1 cellular context compared by ENCODE assay signal in genomic region chr17:68061512-68062313, GRCh38.
TF ChIP-seq lines count a peak whose summit lies in the region.

No MANE protein-coding gene starts in this region.

TF ChIP-seq in HepG2, 621 proteins besides CTCF, POLR2A, EP300 and RAD21 (continued from another document and continues in another):
- TF ChIP-seq MLXIP (CRISPR knock-in tag; IDR thresholded peaks at IDR 0.05; ENCODE audit: borderline replicate concordance), result no peak
- no peak for TF ChIP-seq ZNF33B (CRISPR knock-in tag; IDR thresholded peaks at IDR 0.05)
- TF ChIP-seq GTF3A (CRISPR knock-in tag; conservative IDR thresholded peaks at IDR 0.05), result no peak
- TF ChIP-seq ZNF496 (CRISPR knock-in tag; IDR thresholded peaks at IDR 0.05; ENCODE audit: insufficient replicate concordance), result no peak
- TF ChIP-seq ARID5B (CRISPR knock-in tag; IDR thresholded peaks at IDR 0.05), result no peak; the same call in 1 of the 2 replicates
- no peak for TF ChIP-seq ZNF652 (CRISPR knock-in tag; IDR thresholded peaks at IDR 0.05; ENCODE audit: borderline replicate concordance, low read depth)
- TF ChIP-seq PHB2 (IDR thresholded peaks at IDR 0.05; ENCODE audit: partially characterized antibody), result no peak
- TF ChIP-seq ZNF142 (CRISPR knock-in tag; IDR thresholded peaks at IDR 0.05), result no peak
- TF ChIP-seq TFAP4 (IDR thresholded peaks at IDR 0.05; ENCODE audit: borderline replicate concordance, low read depth), result 0 out of 2 replicates have a peak, but pooled peaks have one; percentile 44
- peak; percentile 28; the same call in 1 of the 2 replicates for TF ChIP-seq SPEN (CRISPR knock-in tag; IDR thresholded peaks at IDR 0.05; ENCODE audit: low read depth)
- peak; percentile 93 for TF ChIP-seq BCL6 (CRISPR knock-in tag; IDR thresholded peaks at IDR 0.05)
- TF ChIP-seq CREB3 (CRISPR knock-in tag; IDR thresholded peaks at IDR 0.05), result no peak
- TF ChIP-seq KMT2B (CRISPR knock-in tag; IDR thresholded peaks at IDR 0.05), result no peak
- TF ChIP-seq ZNF367 (CRISPR knock-in tag; IDR thresholded peaks at IDR 0.05; ENCODE audit: borderline replicate concordance), result no peak
- TF ChIP-seq ZMYM3 (CRISPR knock-in tag; IDR thresholded peaks at IDR 0.05), result no peak
- TF ChIP-seq NFIB (CRISPR knock-in tag; IDR thresholded peaks at IDR 0.05; ENCODE audit: borderline replicate concordance), result no peak
- no peak for TF ChIP-seq ASH2L (IDR thresholded peaks at IDR 0.05; ENCODE audit: insufficient read length, low read depth, low read length)
- TF ChIP-seq ZNF414 (CRISPR knock-in tag; IDR thresholded peaks at IDR 0.05), result no peak
- TF ChIP-seq THAP7 (CRISPR knock-in tag; IDR thresholded peaks at IDR 0.05), result no peak
- TF ChIP-seq CREB1 (IDR thresholded peaks at IDR 0.05), result no peak
- TF ChIP-seq CREB1 (CRISPR knock-in tag; IDR thresholded peaks at IDR 0.05), result no peak
- TF ChIP-seq IRF9 (CRISPR knock-in tag; IDR thresholded peaks at IDR 0.05; ENCODE audit: borderline replicate concordance), result 0 out of 2 replicates have a peak, but pooled peaks have one; percentile 45
- no peak for TF ChIP-seq GABPA (IDR thresholded peaks at IDR 0.05; ENCODE audit: low read depth, low read length)
- TF ChIP-seq GABPA (CRISPR knock-in tag; IDR thresholded peaks at IDR 0.05; ENCODE audit: low read depth), result peak; percentile 72
- TF ChIP-seq ZBTB43 (CRISPR knock-in tag; conservative IDR thresholded peaks at IDR 0.05), result no peak
- no peak for TF ChIP-seq ZNF275 (CRISPR knock-in tag; IDR thresholded peaks at IDR 0.05; ENCODE audit: borderline replicate concordance)
- no peak for TF ChIP-seq ZFP36 (IDR thresholded peaks at IDR 0.05; ENCODE audit: borderline replicate concordance, low read depth, low read length, partially characterized antibody)
- TF ChIP-seq SMYD3 (CRISPR knock-in tag; IDR thresholded peaks at IDR 0.05), result no peak
- no peak for TF ChIP-seq ZNF256 (CRISPR knock-in tag; conservative IDR thresholded peaks at IDR 0.05)
- TF ChIP-seq TEAD3 (CRISPR knock-in tag; optimal IDR thresholded peaks at IDR 0.05; ENCODE audit: borderline replicate concordance), result peak; percentile 2
- no peak for TF ChIP-seq POGZ (CRISPR knock-in tag; IDR thresholded peaks at IDR 0.05)
- no peak for TF ChIP-seq E2F1 (CRISPR knock-in tag; IDR thresholded peaks at IDR 0.05)
